Comparison of ENCODE assay signal across 30 cellular contexts in genomic region chr2:159051133-159051532, GRCh38.
"Had no signal": no experiment of that assay in that cellular context is flagged by ENCODE, and none has a peak within 500 bp of the region (broad histone marks: within the 10 kb centered on the region; RNA-seq: fewer than 3 reads in every experiment).

No MANE protein-coding gene starts in this region.

- H3K27ac ChIP-seq: brain microvascular endothelial cell, cardiac muscle cell, RWPE1, WERI-Rb-1 had no signal

- H3K27me3 Mint-ChIP-seq: activated naive CD8-positive, alpha-beta T cell; activated T-helper 17 cell treated with anti-CD3 and anti-CD28 coated beads, Interleukin-2, amount 50 U/mL, for 72 hours had no signal

- H3K27ac Mint-ChIP-seq: activated CD4-positive, alpha-beta memory T cell treated with anti-CD3 and anti-CD28 coated beads, Interleukin-2, amount 10 ng/mL, durations not matched to agents 7 days and 5 days; activated CD4-positive, alpha-beta T cell treated with anti-CD3 and anti-CD28 coated beads for 36 hours; activated naive CD4-positive, alpha-beta T cell treated with anti-CD3 and anti-CD28 coated beads for 36 hours; activated naive CD8-positive, alpha-beta T cell; activated T-helper 17 cell treated with anti-CD3 and anti-CD28 coated beads, Interleukin-2, amount 50 U/mL, for 72 hours had no signal

- ATAC-seq: activated CD4-positive, alpha-beta T cell treated with anti-CD3 and anti-CD28 coated beads for 36 hours; activated T-helper 17 cell treated with anti-CD3 and anti-CD28 coated beads, Interleukin-2, amount 50 U/mL, for 72 hours; HepG2; Panc1 had no signal

- H3K36me3 Mint-ChIP-seq: activated naive CD8-positive, alpha-beta T cell had no signal

- H3K9me3 Mint-ChIP-seq: activated CD4-positive, alpha-beta memory T cell treated with anti-CD3 and anti-CD28 coated beads, Interleukin-2, amount 10 ng/mL, durations not matched to agents 7 days and 5 days; activated naive CD4-positive, alpha-beta T cell treated with anti-CD3 and anti-CD28 coated beads for 36 hours; activated T-helper 17 cell treated with anti-CD3 and anti-CD28 coated beads, Interleukin-2, amount 50 U/mL, for 72 hours had no signal

- H3K4me3 Mint-ChIP-seq: activated CD4-positive, alpha-beta memory T cell treated with anti-CD3 and anti-CD28 coated beads, Interleukin-2, amount 10 ng/mL, durations not matched to agents 7 days and 5 days; activated CD4-positive, alpha-beta T cell treated with anti-CD3 and anti-CD28 coated beads for 36 hours; activated naive CD4-positive, alpha-beta T cell treated with anti-CD3 and anti-CD28 coated beads for 36 hours; activated naive CD8-positive, alpha-beta T cell; activated T-helper 17 cell treated with anti-CD3 and anti-CD28 coated beads, Interleukin-2, amount 50 U/mL, for 72 hours had no signal

- H3K4me3 ChIP-seq: cardiac muscle cell, SJCRH30 had no signal

- H3K9me3 ChIP-seq: SJCRH30 had no signal

- H3K36me3 ChIP-seq: brain microvascular endothelial cell, cardiac muscle cell, SJCRH30, WERI-Rb-1 had no signal

- DNase-seq: activated CD4-positive, alpha-beta memory T cell treated with anti-CD3 and anti-CD28 coated beads, Interleukin-2, amount 10 ng/mL, durations not matched to agents 7 days and 5 days; activated CD4-positive, alpha-beta T cell treated with anti-CD3 and anti-CD28 coated beads for 36 hours; activated CD4-positive, alpha-beta T cell treated with anti-CD3 and anti-CD28 coated beads, Interleukin-2, amount 50 U/mL, for 1 hour; activated gamma-delta T cell; activated naive CD4-positive, alpha-beta T cell treated with anti-CD3 and anti-CD28 coated beads for 36 hours; activated T-cell treated with anti-CD3 and anti-CD28 coated beads for 4 hours; activated T-cell treated with anti-CD3 and anti-CD28 coated beads, Interleukin-2, amount 50 U/mL, for 48 hours; brain microvascular endothelial cell; NCI-H1048; NCI-H1694; NCI-H2029; NCI-H2107; NCI-H2171 treated with DMSO at 0.1 percent for 48 hours; NCI-H345; NCI-H510A; NCI-H526 treated with DMSO at 0.1 percent for 48 hours; NCI-H82; NK-92 treated with Interleukin-12 subunit alpha and Interleukin-12 subunit beta, amount 100 ng/mL, for 24 hours; OCI-M1; Right ventricle myocardium superior; T-helper 2 cell; T1000; WERI-Rb-1 had no signal

- H3K27me3 ChIP-seq: brain microvascular endothelial cell, cardiac muscle cell, SJCRH30 had no signal

- H3K4me1 Mint-ChIP-seq: activated CD4-positive, alpha-beta memory T cell treated with anti-CD3 and anti-CD28 coated beads, Interleukin-2, amount 10 ng/mL, durations not matched to agents 7 days and 5 days; activated CD4-positive, alpha-beta T cell treated with anti-CD3 and anti-CD28 coated beads for 36 hours; activated T-helper 17 cell treated with anti-CD3 and anti-CD28 coated beads, Interleukin-2, amount 50 U/mL, for 72 hours had no signal
